Comparison of ENCODE assay signal across 1 cellular context in genomic region chr11:27362749-27363575, GRCh38.
TF ChIP-seq lines count a peak whose summit lies in the region.

TSS of gene CCDC34 (minus strand) at chr11:27363215. CDS start at chr11:27363194, 21 bp downstream.

TF ChIP-seq in K562, 482 proteins besides CTCF, POLR2A, EP300 and RAD21 (continued from another document and continues in another):
- TF ChIP-seq RERE (CRISPR knock-in tag; IDR thresholded peaks at IDR 0.05; ENCODE audit: borderline replicate concordance) (no peak), SAP30 (IDR thresholded peaks at IDR 0.05; ENCODE audit: borderline replicate concordance, insufficient read depth, low read depth, low read length, poor library complexity, severe bottlenecking) (peak; percentile 37), ZBTB5 (IDR thresholded peaks at IDR 0.05) (no peak), ZNF589 (CRISPR knock-in tag; IDR thresholded peaks at IDR 0.05; ENCODE audit: low read depth) (no peak), ZNF24 (IDR thresholded peaks at IDR 0.05) (no peak), PRMT5 (CRISPR knock-in tag; IDR thresholded peaks at IDR 0.05) (no peak), E2F4 (CRISPR knock-in tag; IDR thresholded peaks at IDR 0.05; ENCODE audit: low read depth) (peak; percentile 94), STAT6 (CRISPR knock-in tag; IDR thresholded peaks at IDR 0.05) (no peak), ZFP91 (CRISPR knock-in tag; IDR thresholded peaks at IDR 0.05) (no peak), PRDM10 (IDR thresholded peaks at IDR 0.05; ENCODE audit: partially characterized antibody) (no peak), FIP1L1 (IDR thresholded peaks at IDR 0.05; ENCODE audit: low read depth, low read length, poor library complexity, severe bottlenecking) (peak; percentile 53), CBFB (CRISPR knock-in tag; IDR thresholded peaks at IDR 0.05) (no peak), SMARCB1 (IDR thresholded peaks at IDR 0.05; ENCODE audit: insufficient read length, low read depth) (no peak), CXXC5 (CRISPR knock-in tag; IDR thresholded peaks at IDR 0.05) (peak; percentile 89), USF1 (CRISPR knock-in tag; IDR thresholded peaks at IDR 0.05) (peak; percentile 63), SRSF1 (IDR thresholded peaks at IDR 0.05; ENCODE audit: low read depth, low read length) (no peak), POLR3A (IDR thresholded peaks at IDR 0.05; ENCODE audit: borderline replicate concordance, extremely low read depth, insufficient read depth, insufficient read length) (no peak), SLC30A9 (CRISPR knock-in tag; IDR thresholded peaks at IDR 0.05) (no peak), ZNF561 (CRISPR knock-in tag; conservative IDR thresholded peaks at IDR 0.05) (no peak), ZEB2 (IDR thresholded peaks at IDR 0.05) (no peak), RBM22 (IDR thresholded peaks at IDR 0.05; ENCODE audit: low read depth, low read length, poor library complexity, severe bottlenecking) (peak; percentile 97), HINFP (tag; conservative IDR thresholded peaks at IDR 0.05; ENCODE audit: low read depth) (no peak), PHTF2 (CRISPR knock-in tag; IDR thresholded peaks at IDR 0.05) (no peak)
